In the genomic region with DNA sequence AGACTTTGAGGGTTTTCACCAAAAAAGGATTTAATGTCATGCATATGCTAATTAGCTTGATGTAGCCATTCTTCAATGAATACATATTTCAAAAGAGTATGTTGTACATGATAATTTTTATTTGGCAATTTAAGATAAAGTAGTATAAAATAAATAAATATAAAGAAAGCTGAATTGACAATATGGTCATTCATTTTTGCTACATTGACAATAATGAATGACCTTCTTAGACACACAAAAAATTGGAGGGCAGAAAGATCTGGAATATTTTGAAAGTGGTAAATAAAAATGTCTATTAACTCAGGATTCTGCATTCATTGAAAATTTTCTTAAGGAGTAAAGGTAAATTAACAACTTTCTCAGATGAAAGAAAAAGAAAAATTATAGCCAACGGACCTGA, we compare ENCODE assay signal across 34 cellular contexts.
"Had no signal": no experiment of that assay in that cellular context is flagged by ENCODE, and none has a peak within 500 bp of the region (broad histone marks: within the 10 kb centered on the region; RNA-seq: fewer than 3 reads in every experiment).

No MANE protein-coding gene starts in this region.

- FAIRE-seq: astrocyte, bronchial epithelial cell had no signal

- DNase-seq: activated effector memory CD4-positive, alpha-beta T cell treated with anti-CD3 and anti-CD28 coated beads, Interleukin-2, amount 50 U/mL, for 16 hours; activated effector memory CD4-positive, alpha-beta T cell treated with Interleukin-2 at 50 U/mL for 16 hours; activated gamma-delta T cell; activated gamma-delta T cell treated with Interleukin-2 at 50 U/mL for 16 hours; activated naive CD4-positive, alpha-beta T cell; activated naive CD4-positive, alpha-beta T cell treated with anti-CD3 and anti-CD28 coated beads for 36 hours; activated naive CD4-positive, alpha-beta T cell treated with anti-CD3 and anti-CD28 coated beads, Interleukin-2, amount 10 ng/mL, durations not matched to agents 7 days and 5 days; activated naive CD4-positive, alpha-beta T cell treated with anti-CD3 and anti-CD28 coated beads, Interleukin-2, amount 50 U/mL, for 16 hours; activated naive CD4-positive, alpha-beta T cell treated with Interleukin-2 at 50 U/mL for 16 hours; activated naive CD8-positive, alpha-beta T cell treated with anti-CD3 and anti-CD28 coated beads for 36 hours; activated naive CD8-positive, alpha-beta T cell treated with anti-CD3 and anti-CD28 coated beads, Interleukin-2, amount 10 ng/mL, durations not matched to agents 7 days and 5 days; activated naive CD8-positive, alpha-beta T cell treated with anti-CD3 and anti-CD28 coated beads, Interleukin-2, amount 50 U/mL, for 24 hours; activated T-cell treated with anti-CD3 and anti-CD28 coated beads, Interleukin-2, amount 50 U/mL, for 1 hour; activated T-cell treated with anti-CD3 and anti-CD28 coated beads, Interleukin-2, amount 50 U/mL, for 24 hours; activated T-cell treated with anti-CD3 and anti-CD28 coated beads, Interleukin-2, amount 50 U/mL, for 4 hours; activated T-cell treated with anti-CD3 and anti-CD28 coated beads, Interleukin-2, amount 50 U/mL, for 48 hours; activated T-cell treated with anti-CD3 and anti-CD28 coated beads, Interleukin-2, amount 50 U/mL, for 72 hours; adrenal gland; amniotic stem cell; amygdala; anterior cingulate cortex; aorta; body of pancreas; brain microvascular endothelial cell; caudate nucleus; central memory CD4-positive, alpha-beta T cell; cerebellar nuclear complex had no signal

- H3K4me3 ChIP-seq: adrenal gland, ascending aorta, body of pancreas, breast epithelium, cardiac muscle cell had no signal

- H3K4me1 ChIP-seq: adrenal gland, ascending aorta, body of pancreas, breast epithelium had no signal

- H3K9me3 ChIP-seq: adrenal gland, ascending aorta, body of pancreas, breast epithelium had no signal

- H3K36me3 ChIP-seq: adrenal gland, ascending aorta, brain microvascular endothelial cell, breast epithelium, cardiac muscle cell had no signal

- H3K27me3 ChIP-seq: adrenal gland, ascending aorta, body of pancreas, brain microvascular endothelial cell, breast epithelium, cardiac muscle cell had no signal

- H3K27ac ChIP-seq: adrenal gland, ascending aorta, body of pancreas, brain microvascular endothelial cell, breast epithelium, cardiac muscle cell had no signal

- ATAC-seq: activated naive CD4-positive, alpha-beta T cell treated with anti-CD3 and anti-CD28 coated beads, Interleukin-2, amount 50 U/mL, for 72 hours; activated naive CD8-positive, alpha-beta T cell treated with anti-CD3 and anti-CD28 coated beads, Interleukin-2, amount 50 U/mL, for 24 hours; activated T-cell treated with anti-CD3 and anti-CD28 coated beads, Interleukin-2, amount 50 U/mL, for 4 hours; activated T-cell treated with anti-CD3 and anti-CD28 coated beads, Interleukin-2, amount 50 U/mL, for 72 hours; activated T-helper 17 cell treated with anti-CD3 and anti-CD28 coated beads, Interleukin-2, amount 50 U/mL, for 72 hours; body of pancreas had no signal
